Comparison of ENCODE assay signal across 9 cellular contexts in the genomic region with DNA sequence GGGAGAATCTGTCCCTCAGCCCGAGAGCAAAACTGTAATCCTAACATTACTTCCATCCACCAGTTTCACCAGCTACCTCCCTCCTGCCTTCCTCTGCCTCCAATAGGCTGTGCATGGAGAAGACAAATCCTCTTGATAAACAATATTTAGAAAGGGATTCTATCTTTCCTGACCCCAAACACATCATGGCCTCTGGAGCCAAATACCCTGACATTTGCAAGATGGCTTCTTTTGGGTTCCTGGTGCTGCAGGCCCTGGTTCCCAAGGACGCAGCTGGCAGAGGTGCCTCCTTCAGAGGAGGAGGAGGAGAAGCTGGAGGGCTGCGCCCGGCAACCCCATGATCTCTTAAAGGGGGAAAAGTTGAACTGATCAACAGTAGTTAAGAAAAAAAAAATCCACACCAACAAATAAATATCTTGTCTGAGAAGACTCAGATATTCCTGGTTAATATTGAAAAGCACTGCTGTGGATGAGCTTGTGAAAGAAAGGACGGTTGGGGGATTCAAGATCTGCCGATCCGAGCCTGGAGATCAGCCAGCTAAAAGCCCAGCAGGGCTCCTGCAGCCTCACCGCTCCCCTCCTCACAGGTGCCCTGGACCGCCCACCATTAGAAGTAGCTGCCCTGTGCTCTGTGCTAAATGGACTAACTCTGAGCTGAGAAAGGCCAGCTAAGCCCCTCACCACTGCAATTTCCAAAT. TPM values are rescaled to one million over a fixed set of nuclear protein-coding genes. Genes with fewer than 3 reads are reported as not detected.
DNase-seq lines count a peak whose midpoint lies in the region; ATAC-seq and TF ChIP-seq lines count a peak whose summit lies in the region.
"Had no signal": no experiment of that assay in that cellular context is flagged by ENCODE, and none has a peak within 500 bp of the region (broad histone marks: within the 10 kb centered on the region; RNA-seq: fewer than 3 reads in every experiment).

No MANE protein-coding gene starts in this region.

- no peak for TF ChIP-seq CTCF in Calu3 (IDR thresholded peaks at IDR 0.05; ENCODE audit: unreplicated experiment)

- peaks cover 18% of the 10 kb centered on the region for H3K4me1 Mint-ChIP-seq in T-helper 2 cell treated with Interferon-gamma antibody and Interleukin-4, amounts not matched to agents 5 μg/mL and 100 μg/mL, for 36 hours (ENCODE audit: low read depth)
- peaks cover 0 to 10% (median 8%) of the 10 kb centered on the region in 3 donors for H3K4me1 Mint-ChIP-seq in IgD-negative memory B cell
- peaks cover 8% of the 10 kb centered on the region for H3K4me1 Mint-ChIP-seq in activated CD4-positive, alpha-beta memory T cell treated with anti-CD3 and anti-CD28 coated beads for 36 hours (ENCODE audit: low read depth)
- H3K4me1 Mint-ChIP-seq in naive thymus-derived CD8-positive, alpha-beta T cell: peaks cover 3 to 30% (median 11%) of the 10 kb centered on the region in 4 donors
- no peaks in the 10 kb centered on the region for H3K4me1 Mint-ChIP-seq in Calu3 (ENCODE audit: low read depth, unreplicated experiment)

- intact Hi-C loops in activated CD4-positive, alpha-beta memory T cell treated with anti-CD3 and anti-CD28 coated beads for 36 hours (cut with micrococcal nuclease): loop anchor here (2.0 kb wide), 2 partner anchors 117 to 233 kb away; partner anchors contain the start of gene MSH2
- intact Hi-C loops in Calu3 (cut with micrococcal nuclease; ENCODE audit: unreplicated experiment): no loop called here

- no TSS peak for BruUV-seq in Calu3 (replicated peaks; lab: Mats Ljungman, UMichigan)

- no peaks in the 10 kb centered on the region for H3K27me3 Mint-ChIP-seq in T-helper 2 cell treated with Interferon-gamma antibody and Interleukin-4, amounts not matched to agents 5 μg/mL and 100 μg/mL, for 36 hours (ENCODE audit: low read depth)
- H3K27me3 Mint-ChIP-seq in IgD-negative memory B cell (no peaks in the 10 kb centered on the region), Calu3 (ENCODE audit: unreplicated experiment) (peaks cover 3% of the 10 kb centered on the region)
- no peaks in the 10 kb centered on the region for H3K27me3 Mint-ChIP-seq in activated CD4-positive, alpha-beta memory T cell treated with anti-CD3 and anti-CD28 coated beads for 36 hours
- no peaks in the 10 kb centered on the region for H3K27me3 Mint-ChIP-seq in naive thymus-derived CD8-positive, alpha-beta T cell

- H3K9me3 Mint-ChIP-seq in T-helper 2 cell treated with Interferon-gamma antibody and Interleukin-4, amounts not matched to agents 5 μg/mL and 100 μg/mL, for 36 hours: no peaks in the 10 kb centered on the region
- H3K9me3 Mint-ChIP-seq in IgD-negative memory B cell (no peaks in the 10 kb centered on the region), Calu3 (ENCODE audit: low read depth, unreplicated experiment) (no peaks in the 10 kb centered on the region)
- no peaks in the 10 kb centered on the region for H3K9me3 Mint-ChIP-seq in activated CD4-positive, alpha-beta memory T cell treated with anti-CD3 and anti-CD28 coated beads for 36 hours
- H3K9me3 Mint-ChIP-seq in naive thymus-derived CD8-positive, alpha-beta T cell: no peaks in the 10 kb centered on the region

- ATAC-seq in naive thymus-derived CD8-positive, alpha-beta T cell: no peak
- ATAC-seq in GM21381 (IDR thresholded peaks at IDR 0.05; ENCODE audit: unreplicated experiment): no peak
- ATAC-seq in HG03025 (IDR thresholded peaks at IDR 0.05; ENCODE audit: low FRiP score, unreplicated experiment): no peak

- POLR2A ChIA-PET in activated CD4-positive, alpha-beta memory T cell treated with anti-CD3 and anti-CD28 coated beads for 36 hours (lab: Charles Lee): no interaction called here
- POLR2A ChIA-PET in naive thymus-derived CD8-positive, alpha-beta T cell (lab: Charles Lee): no interaction called here

- H3K36me3 Mint-ChIP-seq in T-helper 2 cell treated with Interferon-gamma antibody and Interleukin-4, amounts not matched to agents 5 μg/mL and 100 μg/mL, for 36 hours (ENCODE audit: low read depth): no peaks in the 10 kb centered on the region
- H3K36me3 Mint-ChIP-seq in IgD-negative memory B cell: peaks cover 3% of the 10 kb centered on the region
- no peaks in the 10 kb centered on the region for H3K36me3 Mint-ChIP-seq in activated CD4-positive, alpha-beta memory T cell treated with anti-CD3 and anti-CD28 coated beads for 36 hours
- H3K36me3 Mint-ChIP-seq in naive thymus-derived CD8-positive, alpha-beta T cell: peaks cover 0 to 1% (median 0%) of the 10 kb centered on the region in 3 donors
- H3K36me3 Mint-ChIP-seq in Calu3 (ENCODE audit: insufficient read depth, unreplicated experiment): no peaks in the 10 kb centered on the region

- peak overlapping the region; percentile 73 for H3K4me3 Mint-ChIP-seq in T-helper 2 cell treated with Interferon-gamma antibody and Interleukin-4, amounts not matched to agents 5 μg/mL and 100 μg/mL, for 36 hours
- H3K4me3 Mint-ChIP-seq in IgD-negative memory B cell: peak overlapping the region; percentile 13 to 97 (median 84)
- H3K4me3 Mint-ChIP-seq in activated CD4-positive, alpha-beta memory T cell treated with anti-CD3 and anti-CD28 coated beads for 36 hours: peak overlapping the region; percentile 66
- H3K4me3 Mint-ChIP-seq in naive thymus-derived CD8-positive, alpha-beta T cell: peak overlapping the region; percentile 58 to 92 (median 80)
- no peak overlapping the region for H3K4me3 Mint-ChIP-seq in Calu3 (ENCODE audit: low read depth, unreplicated experiment)

- CTCF ChIA-PET in activated CD4-positive, alpha-beta memory T cell treated with anti-CD3 and anti-CD28 coated beads for 36 hours (lab: Charles Lee): interaction anchor here (1.4 to 2.2 kb wide), 3 partner anchors 9 to 247 kb away, joined by 3 to 16 read pairs (median 5); no protein-coding TSS in a partner anchor
- CTCF ChIA-PET in Calu3 (lab: Charles Lee): no interaction called here

- H3K27ac Mint-ChIP-seq in T-helper 2 cell treated with Interferon-gamma antibody and Interleukin-4, amounts not matched to agents 5 μg/mL and 100 μg/mL, for 36 hours: peak overlapping the region; percentile 68
- H3K27ac Mint-ChIP-seq in IgD-negative memory B cell (peak overlapping the region in 2 of 3 donors; percentile 12 to 39), Calu3 (ENCODE audit: unreplicated experiment) (no peak overlapping the region)
- H3K27ac Mint-ChIP-seq in activated CD4-positive, alpha-beta memory T cell treated with anti-CD3 and anti-CD28 coated beads for 36 hours: no peak overlapping the region
- H3K27ac Mint-ChIP-seq in naive thymus-derived CD8-positive, alpha-beta T cell: peak overlapping the region in 3 of 10 donors; percentile 19 to 79 (median 37)

- no peak for DNase-seq in T-helper 2 cell treated with Interferon-gamma antibody and Interleukin-4, amounts not matched to agents 5 μg/mL and 100 μg/mL, for 36 hours (ENCODE audit: low spot score)
- DNase-seq in T-helper 2 cell (no peak), Calu3 (no peak)
- DNase-seq in activated CD4-positive, alpha-beta memory T cell treated with anti-CD3 and anti-CD28 coated beads for 36 hours: no peak
- no peak for DNase-seq in naive thymus-derived CD8-positive, alpha-beta T cell
- DNase-seq: pancreas had no signal

RNA-seq across cellular contexts. Expression of gene KCNK12, which starts 51.0 kb away (rescaled TPM):
- 0.20 TPM for polyA plus RNA-seq in IgD-negative memory B cell
- under 1 TPM; 0.22 to 0.29 TPM for total RNA-seq in activated CD4-positive, alpha-beta memory T cell treated with anti-CD3 and anti-CD28 coated beads for 36 hours
- total RNA-seq in naive thymus-derived CD8-positive, alpha-beta T cell: under 1 TPM; 0.55 to 0.60 TPM
- under 1 TPM; 0.27 to 0.44 (median 0.32) TPM for polyA plus RNA-seq in naive thymus-derived CD8-positive, alpha-beta T cell
- not detected in 2 replicates for total RNA-seq in Calu3 (2022)

Comparison
In these comparisons a context has a peak if more than half of its experiments do, and no peak if none do; other contexts are left out.
1. H3K27ac Mint-ChIP-seq: peak in T-helper 2 cell treated with Interferon-gamma antibody and Interleukin-4, amounts not matched to agents 5 μg/mL and 100 μg/mL, for 36 hours (single experiment) and IgD-negative memory B cell (2 of 3); none in activated CD4-positive, alpha-beta memory T cell treated with anti-CD3 and anti-CD28 coated beads for 36 hours (single experiment) and Calu3 (single experiment).